1 cellular context compared by ENCODE assay signal in the genomic region with DNA sequence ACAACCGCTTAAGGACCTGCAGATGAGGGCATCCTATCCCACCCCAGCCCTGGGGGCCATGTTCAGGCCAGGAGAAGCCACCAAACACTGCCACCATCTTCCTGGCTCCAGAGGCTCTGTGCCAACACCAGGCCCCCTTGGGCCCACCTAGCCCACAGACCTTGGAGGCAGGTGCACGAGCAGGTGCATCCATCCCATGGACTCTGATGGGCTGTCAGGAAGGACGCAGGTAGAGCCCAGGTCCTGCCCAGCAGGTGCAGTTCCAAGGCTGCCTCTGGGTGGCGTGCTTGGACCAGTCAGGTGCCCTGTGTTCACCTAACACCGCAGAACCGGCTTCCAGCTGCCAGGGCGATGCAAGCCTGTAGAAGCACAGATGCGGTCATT.
TF ChIP-seq lines count a peak whose summit lies in the region.

No MANE protein-coding gene starts in this region.

TF ChIP-seq in SK-N-SH treated with all-trans-retinoic acid at 6 μM for 48 hours, 23 proteins besides CTCF, POLR2A, EP300 and RAD21 (continued from another document):
- no peak for TF ChIP-seq PATZ1 (CRISPR knock-in tag; IDR thresholded peaks at IDR 0.05; ENCODE audit: borderline replicate concordance)
- no peak for TF ChIP-seq RARB (CRISPR knock-in tag; IDR thresholded peaks at IDR 0.05)
- TF ChIP-seq, protein P1, sequence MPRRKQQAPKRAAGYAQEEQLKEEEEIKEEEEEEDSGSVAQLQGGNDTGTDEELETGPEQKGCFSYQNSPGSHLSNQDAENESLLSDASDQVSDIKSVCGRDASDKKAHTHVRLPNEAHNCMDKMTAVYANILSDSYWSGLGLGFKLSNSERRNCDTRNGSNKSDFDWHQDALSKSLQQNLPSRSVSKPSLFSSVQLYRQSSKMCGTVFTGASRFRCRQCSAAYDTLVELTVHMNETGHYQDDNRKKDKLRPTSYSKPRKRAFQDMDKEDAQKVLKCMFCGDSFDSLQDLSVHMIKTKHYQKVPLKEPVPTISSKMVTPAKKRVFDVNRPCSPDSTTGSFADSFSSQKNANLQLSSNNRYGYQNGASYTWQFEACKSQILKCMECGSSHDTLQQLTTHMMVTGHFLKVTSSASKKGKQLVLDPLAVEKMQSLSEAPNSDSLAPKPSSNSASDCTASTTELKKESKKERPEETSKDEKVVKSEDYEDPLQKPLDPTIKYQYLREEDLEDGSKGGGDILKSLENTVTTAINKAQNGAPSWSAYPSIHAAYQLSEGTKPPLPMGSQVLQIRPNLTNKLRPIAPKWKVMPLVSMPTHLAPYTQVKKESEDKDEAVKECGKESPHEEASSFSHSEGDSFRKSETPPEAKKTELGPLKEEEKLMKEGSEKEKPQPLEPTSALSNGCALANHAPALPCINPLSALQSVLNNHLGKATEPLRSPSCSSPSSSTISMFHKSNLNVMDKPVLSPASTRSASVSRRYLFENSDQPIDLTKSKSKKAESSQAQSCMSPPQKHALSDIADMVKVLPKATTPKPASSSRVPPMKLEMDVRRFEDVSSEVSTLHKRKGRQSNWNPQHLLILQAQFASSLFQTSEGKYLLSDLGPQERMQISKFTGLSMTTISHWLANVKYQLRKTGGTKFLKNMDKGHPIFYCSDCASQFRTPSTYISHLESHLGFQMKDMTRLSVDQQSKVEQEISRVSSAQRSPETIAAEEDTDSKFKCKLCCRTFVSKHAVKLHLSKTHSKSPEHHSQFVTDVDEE (CRISPR knock-in tag; IDR thresholded peaks at IDR 0.05) = no peak
- no peak for TF ChIP-seq ZNF565 (CRISPR knock-in tag; conservative IDR thresholded peaks at IDR 0.05; ENCODE audit: low read depth)
- no peak for TF ChIP-seq PPARA (CRISPR knock-in tag; IDR thresholded peaks at IDR 0.05; ENCODE audit: borderline replicate concordance)
- TF ChIP-seq ZNF70 (CRISPR knock-in tag; IDR thresholded peaks at IDR 0.05) = no peak
- TF ChIP-seq CSDC2 (CRISPR knock-in tag; IDR thresholded peaks at IDR 0.05) = no peak
